Comparison of ENCODE assay signal across 16 cellular contexts in genomic region chr17:19298561-19299213, GRCh38.
A peak's percentile ranks its signal among the peaks of the same experiment; 100 is the strongest.
DNase-seq lines count a peak whose midpoint lies in the region; ATAC-seq and TF ChIP-seq lines count a peak whose summit lies in the region.
"Had no signal": no experiment of that assay in that cellular context is flagged by ENCODE, and none has a peak within 500 bp of the region (broad histone marks: within the 10 kb centered on the region; RNA-seq: fewer than 3 reads in every experiment).

No MANE protein-coding gene starts in this region.

- intact Hi-C loops in Right ventricle myocardium inferior (cut with DNase I), result loop anchor here (2.0 kb wide), 1 partner anchor 48 kb away; no protein-coding TSS in a partner anchor
- intact Hi-C loops in left cardiac atrium (cut with DNase I), result no loop called here
- intact Hi-C loops in thyroid gland (cut with DNase I), result no loop called here

- peak overlapping the region in 2 of 3 donors; percentile 3 to 69 for H3K27ac ChIP-seq in thyroid gland
- H3K27ac ChIP-seq: KMS-11, Peyer's patch had no signal

- peak overlapping the region in 2 of 5 experiments; percentile 46 to 47 for H3K4me3 Mint-ChIP-seq in brain
- H3K4me3 Mint-ChIP-seq in nephron, result no peak overlapping the region

- H3K4me1 ChIP-seq in thyroid gland, result peaks cover 33 to 58% of the 10 kb centered on the region in 2 donors

- 64 to 69% methylated on average over 6 of the region's 6 CpGs for WGBS in thyroid gland, 2 donors

- H3K36me3 Mint-ChIP-seq in brain, result peaks cover 8% of the 10 kb centered on the region
- peaks cover 14% of the 10 kb centered on the region for H3K36me3 Mint-ChIP-seq in nephron (ENCODE audit: low read depth)

- H3K27me3 Mint-ChIP-seq in brain, result peaks cover 3% of the 10 kb centered on the region
- no peaks in the 10 kb centered on the region for H3K27me3 Mint-ChIP-seq in nephron (ENCODE audit: low read depth)

- H3K27ac Mint-ChIP-seq in brain (peak overlapping the region; percentile 66 to 89 (median 75)), nephron (peak overlapping the region in 2 of 3 experiments; percentile 21 to 56)

- TF ChIP-seq CTCF in brain (conservative IDR thresholded peaks at IDR 0.05) (no peak), nephron (IDR thresholded peaks at IDR 0.05; ENCODE audit: unreplicated experiment in 3 of 3) (no peak), thyroid gland (IDR thresholded peaks at IDR 0.05) (no peak)

- no peak for DNase-seq in Right ventricle myocardium inferior (ENCODE audit: missing footprints)
- DNase-seq in left cardiac atrium, result no peak
- no peak for DNase-seq in thyroid gland
- DNase-seq in UCSD-AML1 (lab: John Stamatoyannopoulos, UW; ENCODE audit: unreplicated experiment), result no peak
- DNase-seq: C1 segment of cervical spinal cord, DMS 273 treated with DMSO at 0.1 percent for 48 hours, NCI-H1105 treated with DMSO at 0.1 percent for 48 hours, NCI-H187 treated with DMSO at 0.1 percent for 48 hours, NCI-H2171 treated with DMSO at 0.1 percent for 48 hours, Peyer's patch had no signal

- ATAC-seq in Right ventricle myocardium inferior (peak; percentile 18), left cardiac atrium (no peak), esophagus mucosa (no peak), GM21576 (IDR thresholded peaks at IDR 0.05; ENCODE audit: unreplicated experiment) (no peak)
- ATAC-seq: HepG2 had no signal

- no peaks in the 10 kb centered on the region for H3K27me3 ChIP-seq in thyroid gland
- H3K27me3 ChIP-seq: Peyer's patch had no signal

- H3K4me3 ChIP-seq in thyroid gland (replicated peaks in 1 of 3), result no peak overlapping the region
- H3K4me3 ChIP-seq: Peyer's patch had no signal

- H3K9me3 ChIP-seq in thyroid gland, result no peaks in the 10 kb centered on the region
- H3K9me3 ChIP-seq: Peyer's patch had no signal

- no peaks in the 10 kb centered on the region for H3K9me3 Mint-ChIP-seq in brain
- H3K9me3 Mint-ChIP-seq in nephron, result no peaks in the 10 kb centered on the region

- TF ChIP-seq POLR2A in thyroid gland (IDR thresholded peaks at IDR 0.05), result no peak

- H3K4me1 Mint-ChIP-seq in brain (peaks cover 73% of the 10 kb centered on the region), nephron (peaks cover 28% of the 10 kb centered on the region)

- no peaks in the 10 kb centered on the region for H3K36me3 ChIP-seq in thyroid gland
- H3K36me3 ChIP-seq: Peyer's patch had no signal
